Comparison of ENCODE assay signal across 12 cellular contexts in genomic region chr11:130601141-130601540, GRCh38.
DNase-seq lines count a peak whose midpoint lies in the region; ATAC-seq and TF ChIP-seq lines count a peak whose summit lies in the region.
"Had no signal": no experiment of that assay in that cellular context is flagged by ENCODE, and none has a peak within 500 bp of the region (broad histone marks: within the 10 kb centered on the region; RNA-seq: fewer than 3 reads in every experiment).

No MANE protein-coding gene starts in this region.

- peak; percentile 82 for DNase-seq in AG10803 (ENCODE audit: low read depth)
- DNase-seq in RPMI7951 (ENCODE audit: low read depth) = peak; percentile 65
- peak; percentile 40 for DNase-seq in globus pallidus (ENCODE audit: low spot score)
- DNase-seq in neural progenitor cell (ENCODE audit: low spot score) = peak; percentile 29
- DNase-seq in Caco-2 = no peak
- DNase-seq in central memory CD4-positive, alpha-beta T cell = no peak
- DNase-seq in amniotic stem cell (lab: John Stamatoyannopoulos, UW) = no peak
- DNase-seq: activated T-cell treated with anti-CD3 and anti-CD28 coated beads, Interleukin-2, amount 50 U/mL, for 48 hours; NCI-H1417 treated with DMSO at 0.1 percent for 48 hours had no signal

- CTCF ChIA-PET in Caco-2 (lab: Charles Lee) = no interaction called here

- no peaks in the 10 kb centered on the region for H3K36me3 ChIP-seq in neural progenitor cell
- H3K36me3 ChIP-seq in Caco-2 (ENCODE audit: control insufficient read depth, insufficient read depth, low read length) = no peaks in the 10 kb centered on the region
- H3K36me3 ChIP-seq: BLaER1 treated with 17β-estradiol and CSF1 and Interleukin-3, amounts not matched to agents 10 nM and 100 nM had no signal

- no peaks in the 10 kb centered on the region for H3K27me3 ChIP-seq in neural progenitor cell
- H3K27me3 ChIP-seq in Caco-2 (replicated peaks; ENCODE audit: control insufficient read depth, insufficient read depth, low read length) = no peaks in the 10 kb centered on the region
- H3K27me3 ChIP-seq: BLaER1 treated with 17β-estradiol and CSF1 and Interleukin-3, amounts not matched to agents 10 nM and 100 nM had no signal

- H3K27me3 Mint-ChIP-seq in neural progenitor cell (ENCODE audit: insufficient read depth, low read depth) (no peaks in the 10 kb centered on the region), Caco-2 (ENCODE audit: insufficient read depth, unreplicated experiment) (peaks cover 7% of the 10 kb centered on the region)

- H3K4me3 Mint-ChIP-seq in neural progenitor cell = peak overlapping the region; percentile 69
- no peak overlapping the region for H3K4me3 Mint-ChIP-seq in Caco-2 (ENCODE audit: unreplicated experiment)

- no TSS peak for BruUV-seq in Caco-2 (replicated peaks; lab: Mats Ljungman, UMichigan)

- H3K4me1 Mint-ChIP-seq in neural progenitor cell (peaks cover 17% of the 10 kb centered on the region), Caco-2 (ENCODE audit: low read depth, unreplicated experiment) (no peaks in the 10 kb centered on the region)

- POLR2A ChIA-PET in Caco-2 (lab: Charles Lee) = no interaction called here

- H3K4me1 ChIP-seq in neural progenitor cell (peaks cover 6% of the 10 kb centered on the region), Caco-2 (no peaks in the 10 kb centered on the region)

- H3K4me2 ChIP-seq in neural progenitor cell = no peak overlapping the region

- peaks cover 6% of the 10 kb centered on the region for H3K9me3 Mint-ChIP-seq in neural progenitor cell
- no peaks in the 10 kb centered on the region for H3K9me3 Mint-ChIP-seq in Caco-2 (ENCODE audit: unreplicated experiment)

- peaks cover 5% of the 10 kb centered on the region for H3F3A ChIP-seq in neural progenitor cell (ENCODE audit: low read depth)

- no peak overlapping the region for H3K4me3 ChIP-seq in AG10803 (ENCODE audit: low read length)
- H3K4me3 ChIP-seq in neural progenitor cell = no peak overlapping the region
- no peak overlapping the region for H3K4me3 ChIP-seq in Caco-2 (ENCODE audit: low read depth, low read length)
- H3K4me3 ChIP-seq: BLaER1 treated with 17β-estradiol and CSF1 and Interleukin-3, amounts not matched to agents 10 nM and 100 nM; SK-N-MC had no signal

- H3K9ac ChIP-seq in neural progenitor cell = no peak overlapping the region

- peak overlapping the region; percentile 95 for H3K27ac Mint-ChIP-seq in neural progenitor cell
- no peak overlapping the region for H3K27ac Mint-ChIP-seq in Caco-2 (ENCODE audit: unreplicated experiment)

- TF ChIP-seq CTCF in AG10803 (conservative IDR thresholded peaks at IDR 0.05; ENCODE audit: low read length) (no peak), neural progenitor cell (IDR thresholded peaks at IDR 0.05) (no peak), Caco-2 (IDR thresholded peaks at IDR 0.05; ENCODE audit: insufficient read depth in 1 of 2, low read depth in 1 of 2, low read length in 1 of 2, severe bottlenecking in 1 of 2, unreplicated experiment in 1 of 2) (no peak)

- no peaks in the 10 kb centered on the region for H3K36me3 Mint-ChIP-seq in neural progenitor cell
- H3K36me3 Mint-ChIP-seq in Caco-2 (ENCODE audit: insufficient read depth, unreplicated experiment) = no peaks in the 10 kb centered on the region

- H4K20me1 ChIP-seq in neural progenitor cell (ENCODE audit: low read depth) = no peaks in the 10 kb centered on the region
- H4K20me1 ChIP-seq: BLaER1 treated with 17β-estradiol and CSF1 and Interleukin-3, amounts not matched to agents 10 nM and 100 nM had no signal

- no peak overlapping the region for H3K27ac ChIP-seq in neural progenitor cell
- H3K27ac ChIP-seq: SK-N-MC had no signal

- intact Hi-C loops in Caco-2 (cut with micrococcal nuclease; ENCODE audit: unreplicated experiment) = no loop called here

- H3K9me3 ChIP-seq in neural progenitor cell (ENCODE audit: low read depth) (no peaks in the 10 kb centered on the region), Caco-2 (no peaks in the 10 kb centered on the region)

- no peaks in the 10 kb centered on the region for H3K79me2 ChIP-seq in neural progenitor cell (ENCODE audit: low read depth)

- no peak for ATAC-seq in GM21360 (IDR thresholded peaks at IDR 0.05; ENCODE audit: unreplicated experiment)

- H2AFZ ChIP-seq in neural progenitor cell (replicated peaks) = no peak overlapping the region

Comparison
In these comparisons a context has a peak if more than half of its experiments do, and no peak if none do; other contexts are left out.
1. DNase-seq: peak in AG10803 (single experiment), RPMI7951 (single experiment), globus pallidus (single experiment) and neural progenitor cell (single experiment); none in Caco-2 (0 of 2), central memory CD4-positive, alpha-beta T cell (single experiment) and amniotic stem cell (single experiment).